In the genomic region with DNA sequence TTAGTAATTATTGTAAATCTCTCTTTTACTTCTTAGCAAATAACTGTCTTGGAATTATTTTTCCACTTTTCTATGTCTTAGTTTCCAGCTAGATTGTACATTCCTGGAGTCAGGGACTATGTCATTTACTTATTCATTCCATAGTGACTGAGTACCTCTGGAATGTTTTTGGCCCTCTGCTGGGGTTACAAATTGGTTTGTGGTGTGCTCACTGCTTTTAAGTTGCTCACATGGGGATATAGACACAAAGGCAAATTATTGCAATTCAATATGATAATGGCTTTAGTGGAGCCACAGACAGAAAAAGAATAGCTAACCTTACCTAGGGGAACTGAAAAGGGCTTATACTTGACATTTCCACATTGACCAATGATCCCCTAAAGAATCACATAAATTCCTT, we compare ENCODE assay signal across 11 cellular contexts.
DNase-seq lines count a peak whose midpoint lies in the region; ATAC-seq and TF ChIP-seq lines count a peak whose summit lies in the region.
"Had no signal": no experiment of that assay in that cellular context is flagged by ENCODE, and none has a peak within 500 bp of the region (broad histone marks: within the 10 kb centered on the region; RNA-seq: fewer than 3 reads in every experiment).

No MANE protein-coding gene starts in this region.

- H3K27ac Mint-ChIP-seq in endodermal cell: no peak overlapping the region

- H3K9ac ChIP-seq in GM23248: 0 out of 2 replicates have a peak overlapping the region, but pooled peaks have one; percentile 14
- H3K9ac ChIP-seq in endodermal cell (ENCODE audit: extremely low read depth, low read length, poor library complexity, severe bottlenecking): no peak overlapping the region

- peak; percentile 99 for ATAC-seq in RWPE2 (ENCODE audit: low read depth)

- H3K9me3 Mint-ChIP-seq in endodermal cell: no peaks in the 10 kb centered on the region

- H3K79me2 ChIP-seq in GM23248 (ENCODE audit: insufficient read depth): no peaks in the 10 kb centered on the region

- H3K4me1 ChIP-seq in GM23248 (ENCODE audit: insufficient read depth) (peaks cover 21% of the 10 kb centered on the region), RWPE2 (ENCODE audit: insufficient read depth, poor library complexity, severe bottlenecking) (peaks cover 9% of the 10 kb centered on the region), tibial artery (peaks cover 0 to 44% (median 15%) of the 10 kb centered on the region in 4 donors), endodermal cell (ENCODE audit: control insufficient read depth, insufficient read depth, low read length) (no peaks in the 10 kb centered on the region)
- H3K4me1 ChIP-seq: left ventricle myocardium inferior, prostate gland had no signal

- H3K4me1 Mint-ChIP-seq in endodermal cell: no peaks in the 10 kb centered on the region

- no peak overlapping the region for H2AFZ ChIP-seq in GM23248

- peak overlapping the region; percentile 68 for H3K27ac ChIP-seq in GM23248
- H3K27ac ChIP-seq in RWPE2 (ENCODE audit: poor library complexity, severe bottlenecking): peak overlapping the region; percentile 40
- H3K27ac ChIP-seq in tibial artery: no peak overlapping the region
- H3K27ac ChIP-seq in endodermal cell (ENCODE audit: low read depth, low read length): no peak overlapping the region
- H3K27ac ChIP-seq: left ventricle myocardium inferior, prostate gland had no signal

- peak overlapping the region; percentile 72 for H3K4me2 ChIP-seq in GM23248 (ENCODE audit: unreplicated experiment)

- peaks cover 21% of the 10 kb centered on the region for H3F3A ChIP-seq in GM23248 (ENCODE audit: insufficient read depth)

- no peaks in the 10 kb centered on the region for H3K27me3 ChIP-seq in GM23248 (replicated peaks; ENCODE audit: insufficient read depth)
- no peaks in the 10 kb centered on the region for H3K27me3 ChIP-seq in RWPE2 (ENCODE audit: insufficient read depth, poor library complexity, severe bottlenecking)
- H3K27me3 ChIP-seq in tibial artery: no peaks in the 10 kb centered on the region
- H3K27me3 ChIP-seq in endodermal cell (ENCODE audit: control insufficient read depth, insufficient read depth, low read length, poor library complexity, severe bottlenecking): no peaks in the 10 kb centered on the region

- intact Hi-C loops in tibial artery (cut with DNase I; ENCODE audit: low total_unique reads): no loop called here

- in situ Hi-C loops in GM23248 (cut with MboI): no loop called here

- TF ChIP-seq CTCF in RWPE2 (IDR thresholded peaks at IDR 0.05; ENCODE audit: poor library complexity, severe bottlenecking) (no peak), fibroblast of mammary gland (conservative IDR thresholded peaks at IDR 0.05; ENCODE audit: control insufficient read depth, insufficient read depth, low read depth, low read length) (peak; percentile 18), tibial artery (IDR thresholded peaks at IDR 0.05) (no peak), endodermal cell (conservative IDR thresholded peaks at IDR 0.05) (no peak)

- H3K4me3 Mint-ChIP-seq in endodermal cell: no peak overlapping the region

- peaks cover 2% of the 10 kb centered on the region for H3K27me3 Mint-ChIP-seq in endodermal cell (ENCODE audit: insufficient read depth)

- H3K4me3 ChIP-seq in GM23248 (peak overlapping the region; percentile 43), RWPE2 (ENCODE audit: severe bottlenecking) (no peak overlapping the region), fibroblast of mammary gland (ENCODE audit: control insufficient read depth, low read depth, low read length) (no peak overlapping the region), skeletal muscle cell (ENCODE audit: low read depth, low read length) (no peak overlapping the region), tibial artery (no peak overlapping the region), endodermal cell (ENCODE audit: low read length) (no peak overlapping the region)
- H3K4me3 ChIP-seq: left ventricle myocardium inferior, prostate gland had no signal

- DNase-seq in GM23248 (peak; percentile 93), RWPE2 (ENCODE audit: low spot score) (no peak), fibroblast of mammary gland (ENCODE audit: low read depth) (peak; percentile 92), skeletal muscle cell (ENCODE audit: low read depth) (peak; percentile 88), tibial artery (no peak), UCSD-AML1 (lab: John Stamatoyannopoulos, UW; ENCODE audit: unreplicated experiment) (no peak), NCI-H345 treated with DMSO at 0.1 percent for 48 hours (lab: John Stamatoyannopoulos, UW; ENCODE audit: unreplicated experiment) (no peak), endodermal cell (no peak)
- DNase-seq: left ventricle myocardium inferior, NCI-H2029 treated with DMSO at 0.1 percent for 48 hours had no signal

- H3K9me2 ChIP-seq in GM23248 (ENCODE audit: insufficient read depth): no peaks in the 10 kb centered on the region

- no peaks in the 10 kb centered on the region for H4K20me1 ChIP-seq in GM23248 (ENCODE audit: insufficient read depth)

- no peaks in the 10 kb centered on the region for H3K36me3 ChIP-seq in GM23248 (ENCODE audit: low read depth)
- no peaks in the 10 kb centered on the region for H3K36me3 ChIP-seq in RWPE2 (ENCODE audit: low read depth)
- no peaks in the 10 kb centered on the region for H3K36me3 ChIP-seq in tibial artery
- H3K36me3 ChIP-seq in endodermal cell (ENCODE audit: control insufficient read depth, insufficient read depth, low read length): no peaks in the 10 kb centered on the region
- H3K36me3 ChIP-seq: left ventricle myocardium inferior, prostate gland had no signal

- no peaks in the 10 kb centered on the region for H3K9me3 ChIP-seq in GM23248 (ENCODE audit: low read depth)
- no peaks in the 10 kb centered on the region for H3K9me3 ChIP-seq in RWPE2 (ENCODE audit: severe bottlenecking)
- H3K9me3 ChIP-seq in tibial artery: peaks cover 0 to 4% (median 0%) of the 10 kb centered on the region in 3 donors
- H3K9me3 ChIP-seq in endodermal cell (ENCODE audit: control insufficient read depth, low read length): no peaks in the 10 kb centered on the region
- H3K9me3 ChIP-seq: prostate gland had no signal

- no peaks in the 10 kb centered on the region for H3K36me3 Mint-ChIP-seq in endodermal cell (ENCODE audit: low read depth)

Comparison
In these comparisons a context has a peak if more than half of its experiments do, and no peak if none do; other contexts are left out.
1. DNase-seq: peak in GM23248 (single experiment), fibroblast of mammary gland (single experiment) and skeletal muscle cell (single experiment); none in RWPE2 (single experiment), tibial artery (0 of 2), UCSD-AML1 (single experiment), NCI-H345 treated with DMSO at 0.1 percent for 48 hours (single experiment) and endodermal cell (single experiment).
2. H3K27ac ChIP-seq: peak in GM23248 (single experiment) and RWPE2 (single experiment); none in tibial artery (0 of 2) and endodermal cell (single experiment).